Comparison of ENCODE assay signal across 8 cellular contexts in genomic region chr6:146700078-146700686, GRCh38.
DNase-seq lines count a peak whose midpoint lies in the region; ATAC-seq and TF ChIP-seq lines count a peak whose summit lies in the region.

No MANE protein-coding gene starts in this region.

- peak; percentile 87 for TF ChIP-seq CTCF in neural cell (IDR thresholded peaks at IDR 0.05; ENCODE audit: poor library complexity, severe bottlenecking)

- ATAC-seq in GM19438 (IDR thresholded peaks at IDR 0.05; ENCODE audit: low read depth, unreplicated experiment) (peak; percentile 76), HG03457 (IDR thresholded peaks at IDR 0.05; ENCODE audit: unreplicated experiment) (peak; percentile 70), HG03571 (IDR thresholded peaks at IDR 0.05; ENCODE audit: unreplicated experiment) (no peak)

- H4K20me1 ChIP-seq in neural cell (ENCODE audit: insufficient read depth), result no peaks in the 10 kb centered on the region

- no peaks in the 10 kb centered on the region for H3K79me2 ChIP-seq in neural cell (replicated peaks; ENCODE audit: insufficient read depth, low read length)

- peaks cover 2% of the 10 kb centered on the region for H3K27me3 Mint-ChIP-seq in activated CD4-positive, alpha-beta T cell treated with anti-CD3 and anti-CD28 coated beads, Interleukin-2, amount 10 ng/mL, durations not matched to agents 24 days and 14 days

- no peaks in the 10 kb centered on the region for H3F3A ChIP-seq in neural cell (ENCODE audit: insufficient read depth, low read length, poor library complexity, severe bottlenecking)

- H3K4me2 ChIP-seq in neural cell (ENCODE audit: low read length), result no peak overlapping the region

- DNase-seq in DMS153 treated with DMSO at 0.1 percent for 48 hours (lab: John Stamatoyannopoulos, UW; ENCODE audit: unreplicated experiment) (peak; percentile 45), NCI-H460 (ENCODE audit: extremely low read depth, low read depth) (peak; percentile 77), fibroblast of gingiva (ENCODE audit: low read depth) (peak; percentile 74)
- peak; percentile 73 for DNase-seq in activated CD4-positive, alpha-beta T cell treated with anti-CD3 and anti-CD28 coated beads, Interleukin-2, amount 10 ng/mL, durations not matched to agents 24 days and 14 days

- H3K36me3 ChIP-seq in neural cell (ENCODE audit: insufficient read depth, low read length), result no peaks in the 10 kb centered on the region

- no peaks in the 10 kb centered on the region for H3K9me3 ChIP-seq in neural cell (ENCODE audit: low read length)

- H3K27me3 ChIP-seq in neural cell (ENCODE audit: insufficient read depth, low read depth, low read length), result no peaks in the 10 kb centered on the region

- no peaks in the 10 kb centered on the region for H3K4me1 Mint-ChIP-seq in activated CD4-positive, alpha-beta T cell treated with anti-CD3 and anti-CD28 coated beads, Interleukin-2, amount 10 ng/mL, durations not matched to agents 24 days and 14 days

- no peak overlapping the region for H3K9ac ChIP-seq in neural cell (ENCODE audit: low read length)

- H3K9me3 Mint-ChIP-seq in activated CD4-positive, alpha-beta T cell treated with anti-CD3 and anti-CD28 coated beads, Interleukin-2, amount 10 ng/mL, durations not matched to agents 24 days and 14 days, result no peaks in the 10 kb centered on the region

- TF ChIP-seq RAD21 in neural cell (conservative IDR thresholded peaks at IDR 0.05), result peak; percentile 94

- no peak overlapping the region for H3K27ac Mint-ChIP-seq in activated CD4-positive, alpha-beta T cell treated with anti-CD3 and anti-CD28 coated beads, Interleukin-2, amount 10 ng/mL, durations not matched to agents 24 days and 14 days

- intact Hi-C loops in activated CD4-positive, alpha-beta T cell treated with anti-CD3 and anti-CD28 coated beads, Interleukin-2, amount 10 ng/mL, durations not matched to agents 24 days and 14 days (cut with micrococcal nuclease), result loop anchor here (1.0 kb wide), 1 partner anchor 771 kb away; no protein-coding TSS in a partner anchor

- no peak overlapping the region for H2AFZ ChIP-seq in neural cell (ENCODE audit: low read depth, low read length)

- no peaks in the 10 kb centered on the region for H3K36me3 Mint-ChIP-seq in activated CD4-positive, alpha-beta T cell treated with anti-CD3 and anti-CD28 coated beads, Interleukin-2, amount 10 ng/mL, durations not matched to agents 24 days and 14 days (ENCODE audit: low read depth)

- H3K9me2 ChIP-seq in neural cell (ENCODE audit: insufficient read depth, low read length), result no peaks in the 10 kb centered on the region

- no peak overlapping the region for H3K4me3 ChIP-seq in neural cell (ENCODE audit: low read length)

- no peak overlapping the region for H3K4me3 Mint-ChIP-seq in activated CD4-positive, alpha-beta T cell treated with anti-CD3 and anti-CD28 coated beads, Interleukin-2, amount 10 ng/mL, durations not matched to agents 24 days and 14 days

- H3K27ac ChIP-seq in neural cell (ENCODE audit: low read length), result no peak overlapping the region

- TF ChIP-seq EP300 in neural cell (conservative IDR thresholded peaks at IDR 0.05; ENCODE audit: poor library complexity, severe bottlenecking), result no peak

TF ChIP-seq in neural cell, 6 proteins besides CTCF, POLR2A, EP300 and RAD21:
- TF ChIP-seq SMC3 (conservative IDR thresholded peaks at IDR 0.05; ENCODE audit: poor library complexity) (peak; percentile 94), TAF1 (IDR thresholded peaks at IDR 0.05; ENCODE audit: low read depth) (no peak)
